ENCODE assay signal across 28 cellular contexts in the genomic region with DNA sequence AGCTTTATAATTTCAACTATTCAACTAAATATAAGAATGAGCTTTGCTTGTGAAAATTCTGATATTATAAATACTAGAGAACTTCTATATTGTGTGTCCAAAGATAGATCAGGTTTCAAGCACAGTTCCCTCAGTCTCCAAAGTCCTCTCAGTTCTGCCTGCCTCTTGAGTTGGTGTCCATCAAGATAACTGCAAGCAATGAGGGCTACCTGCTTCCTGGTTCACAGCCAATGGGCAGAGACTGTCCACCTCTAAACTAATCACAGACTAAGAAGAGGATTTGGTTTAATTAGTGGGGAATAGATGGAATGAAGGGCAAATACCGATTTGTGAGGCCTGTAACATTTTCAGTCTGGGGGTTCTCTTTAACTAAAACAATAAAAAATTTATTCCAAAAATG.
"Had no signal": no experiment of that assay in that cellular context is flagged by ENCODE, and none has a peak within 500 bp of the region (broad histone marks: within the 10 kb centered on the region; RNA-seq: fewer than 3 reads in every experiment).

No MANE protein-coding gene starts in this region.

- H3K36me3 ChIP-seq: esophagus squamous epithelium, ovary, thyroid gland, vagina had no signal

- DNase-seq: cortex of kidney; effector memory CD8-positive, alpha-beta T cell; erythroblast; esophagus squamous epithelium; foreskin melanocyte; hypothalamus; immature natural killer cell; islet precursor cell; kidney glomerular epithelial cell; left colon; left ventricle myocardium superior; natural killer cell; occipital lobe; ovary; posterior cingulate gyrus; retina; stimulated activated CD4-positive, alpha-beta T cell treated with anti-CD3 and anti-CD28 coated beads, Interleukin-12 subunit alpha, Interleukin-12 subunit beta, amount 100 ng/mL, for 4 hours; stimulated activated CD4-positive, alpha-beta T cell treated with anti-CD3 and anti-CD28 coated beads, Interleukin-1b, Interleukin-23, amount 100 ng/mL, for 48 hours; stimulated activated CD4-positive, alpha-beta T cell treated with anti-CD3 and anti-CD28 coated beads, Interleukin-4, amount 100 ng/mL, for 1 hour; stimulated activated CD8-positive, alpha-beta memory T cell treated with anti-CD3 and anti-CD28 coated beads, Interleukin-4, amount 100 ng/mL, for 48 hours; stimulated activated naive CD4-positive, alpha-beta T cell; stimulated activated naive CD8-positive, alpha-beta T cell treated with anti-CD3 and anti-CD28 coated beads, Interleukin-15, amount 100 ng/mL, for 72 hours; thyroid gland had no signal

- H3K9me3 ChIP-seq: esophagus squamous epithelium, ovary, thyroid gland, vagina had no signal

- ATAC-seq: effector memory CD8-positive, alpha-beta T cell; left colon; left ventricle myocardium superior; natural killer cell; sciatic nerve; stimulated activated naive CD8-positive, alpha-beta T cell treated with anti-CD3 and anti-CD28 coated beads, Interleukin-15, amount 100 ng/mL, for 72 hours had no signal

- H3K4me3 ChIP-seq: esophagus squamous epithelium, lung, ovary, smooth muscle cell, thyroid gland, vagina had no signal

- H3K4me2 ChIP-seq: smooth muscle cell had no signal

- H3K27ac ChIP-seq: esophagus squamous epithelium, ovary, thyroid gland, vagina had no signal

- FAIRE-seq: endometrium had no signal

- H3K27me3 ChIP-seq: esophagus squamous epithelium, ovary, thyroid gland, vagina had no signal
